8 cellular contexts compared by ENCODE assay signal in the genomic region with DNA sequence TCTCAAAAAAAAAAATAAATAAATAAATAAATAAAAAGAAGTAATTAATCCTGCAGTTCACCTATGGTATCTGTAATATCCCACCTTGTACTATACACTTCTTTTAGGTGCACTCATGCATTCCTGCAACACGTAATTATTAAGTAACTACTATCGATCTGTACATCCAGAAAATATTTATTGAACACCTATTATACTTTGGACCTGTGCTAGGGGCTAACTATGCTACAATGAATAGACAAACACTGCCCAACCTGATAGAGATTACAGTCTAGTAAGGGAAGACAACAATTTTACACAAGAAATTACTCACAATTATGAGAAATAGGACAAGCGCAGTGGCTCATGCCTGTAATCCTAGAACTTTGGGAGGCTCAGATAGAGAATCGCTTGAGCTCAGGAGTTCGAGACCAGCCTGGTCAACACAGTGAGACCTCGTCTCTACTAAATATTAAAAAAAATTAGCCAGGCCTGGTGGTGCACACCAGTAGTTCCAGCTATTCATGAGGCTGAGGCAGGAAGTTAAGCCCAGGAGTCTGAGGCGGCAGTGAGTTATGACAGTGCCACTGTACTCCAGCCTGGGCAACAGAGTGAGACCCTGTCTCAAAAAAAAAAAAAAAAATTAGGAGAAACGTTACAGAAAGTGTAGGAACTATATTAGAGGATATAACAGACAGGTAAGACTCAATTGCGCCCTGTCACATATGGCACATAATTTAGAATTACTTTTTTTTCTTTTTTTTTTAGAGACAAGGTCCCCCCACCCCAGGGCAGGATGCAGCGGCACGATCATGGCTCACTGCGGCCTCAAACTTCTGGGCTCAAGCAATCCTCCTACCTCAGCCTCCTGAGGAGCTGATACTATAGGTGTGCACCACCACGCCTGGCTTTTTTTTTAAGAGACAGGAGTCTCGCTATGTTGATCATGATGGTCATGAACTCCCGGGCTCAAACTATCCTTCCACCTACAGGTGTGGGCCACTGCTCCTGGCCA. TPM values are rescaled to one million over a fixed set of nuclear protein-coding genes. Genes with fewer than 3 reads are reported as not detected.
DNase-seq lines count a peak whose midpoint lies in the region; ATAC-seq and TF ChIP-seq lines count a peak whose summit lies in the region.

No MANE protein-coding gene starts in this region.

- no peaks in the 10 kb centered on the region for H3K4me1 ChIP-seq in A673 (ENCODE audit: insufficient read depth, low read length, poor library complexity, severe bottlenecking)
- no peaks in the 10 kb centered on the region for H3K4me1 ChIP-seq in HUES48 (ENCODE audit: control insufficient read depth, insufficient read depth, low read length)
- peaks cover 19% of the 10 kb centered on the region for H3K4me1 ChIP-seq in muscle layer of colon (ENCODE audit: insufficient read depth, low read length)

- H3K4me1 Mint-ChIP-seq in MCF 10A (ENCODE audit: insufficient read depth, unreplicated experiment): peaks cover 10% of the 10 kb centered on the region

- H3K9ac ChIP-seq in HUES48 (ENCODE audit: low read depth, low read length): no peak overlapping the region
- H3K9ac ChIP-seq in muscle layer of colon (ENCODE audit: low read length): no peak overlapping the region

- no peaks in the 10 kb centered on the region for H3K9me3 Mint-ChIP-seq in MCF 10A (ENCODE audit: unreplicated experiment)

- DNase-seq in A673 (ENCODE audit: low spot score): no peak
- no peak for DNase-seq in MCF 10A (ENCODE audit: unreplicated experiment)
- no peak for DNase-seq in NCI-H2107 (lab: John Stamatoyannopoulos, UW)
- no peak for DNase-seq in NCI-H510A (lab: John Stamatoyannopoulos, UW)
- no peak for DNase-seq in NK-92 treated with Interleukin-12 subunit alpha and Interleukin-12 subunit beta, amount 100 ng/mL, for 24 hours (lab: John Stamatoyannopoulos, UW)

- H3K27ac ChIP-seq in A673 (ENCODE audit: low read depth, low read length, poor library complexity, severe bottlenecking): peak overlapping the region; percentile 71
- no peak overlapping the region for H3K27ac ChIP-seq in HUES48 (ENCODE audit: low read depth, low read length)
- no peak overlapping the region for H3K27ac ChIP-seq in muscle layer of colon (ENCODE audit: low read depth, low read length)

- no peaks in the 10 kb centered on the region for H3K27me3 ChIP-seq in A673 (replicated peaks; ENCODE audit: insufficient read depth, low read depth, low read length, poor library complexity)
- no peaks in the 10 kb centered on the region; the same call in 1 of the 2 replicates for H3K27me3 ChIP-seq in HUES48 (ENCODE audit: control insufficient read depth, insufficient read depth, low read length)
- no peaks in the 10 kb centered on the region for H3K27me3 ChIP-seq in muscle layer of colon (ENCODE audit: control insufficient read depth in 1 of 2, insufficient read depth in 2 of 2, low read length in 2 of 2)

- TF ChIP-seq CTCF in A673 (conservative IDR thresholded peaks at IDR 0.05; ENCODE audit: low read depth, low read length): no peak
- TF ChIP-seq CTCF in MCF 10A (IDR thresholded peaks at IDR 0.05; ENCODE audit: unreplicated experiment): no peak

- CTCF ChIA-PET in A673 (lab: Charles Lee): no interaction called here
- CTCF ChIA-PET in MCF 10A (lab: Yijun Ruan, JAX): interaction anchor here (0.6 to 2.0 kb wide), 6 partner anchors 35 to 1302 kb away, joined by 3 to 7 read pairs (median 4); no protein-coding TSS in a partner anchor

- intact Hi-C loops in A673 (cut with micrococcal nuclease; ENCODE audit: unreplicated experiment) (loop anchor here (2.0 kb wide), 1 partner anchor 52 kb away; no protein-coding TSS in a partner anchor), MCF 10A (cut with micrococcal nuclease) (no loop called here)

- no peak for ATAC-seq in GM19351 (IDR thresholded peaks at IDR 0.05; ENCODE audit: unreplicated experiment)

- peak overlapping the region; percentile 91 for H3K27ac Mint-ChIP-seq in MCF 10A (ENCODE audit: low read depth, unreplicated experiment)

- peak overlapping the region; percentile 91 for H3K4me3 Mint-ChIP-seq in MCF 10A (ENCODE audit: unreplicated experiment)

- H3K9me3 ChIP-seq in A673 (ENCODE audit: low read depth, low read length, poor library complexity, severe bottlenecking) (no peaks in the 10 kb centered on the region), HUES48 (ENCODE audit: control insufficient read depth, insufficient read depth, low read length) (no peaks in the 10 kb centered on the region), muscle layer of colon (ENCODE audit: low read length) (no peaks in the 10 kb centered on the region)

- POLR2A ChIA-PET in A673 (lab: Charles Lee; ENCODE audit: low non-redundant PET) (interaction anchor here (0.6 kb wide), 1 partner anchor 11 kb away, joined by 4 read pairs; no protein-coding TSS in a partner anchor), MCF 10A (lab: Yijun Ruan, JAX) (interaction anchor here (0.6 to 5.1 kb wide), 9 partner anchors 14 to 1616 kb away, joined by 3 to 38 read pairs (median 4); a partner anchor contains a TSS)

- peaks cover 6% of the 10 kb centered on the region for H3K27me3 Mint-ChIP-seq in MCF 10A (ENCODE audit: insufficient read depth, unreplicated experiment)

- H3K36me3 Mint-ChIP-seq in MCF 10A (ENCODE audit: insufficient read depth, unreplicated experiment): peaks cover 5% of the 10 kb centered on the region

- H3K4me3 ChIP-seq in A673 (ENCODE audit: low read depth, low read length, poor library complexity, severe bottlenecking) (peak overlapping the region; percentile 53), HUES48 (ENCODE audit: low read depth, low read length) (peak overlapping the region; percentile 82), muscle layer of colon (ENCODE audit: low read depth in 1 of 2, low read length in 2 of 2) (peak overlapping the region; percentile 39 to 89)

- no TSS peak for BruUV-seq in A673 (replicated peaks; lab: Mats Ljungman, UMichigan)
- BruUV-seq in MCF 10A (replicated peaks; lab: Mats Ljungman, UMichigan): no TSS peak

- no peaks in the 10 kb centered on the region for H3K36me3 ChIP-seq in A673 (ENCODE audit: insufficient read depth, low read length, poor library complexity, severe bottlenecking)
- no peaks in the 10 kb centered on the region for H3K36me3 ChIP-seq in HUES48 (ENCODE audit: control insufficient read depth, insufficient read depth, low read length)
- no peaks in the 10 kb centered on the region for H3K36me3 ChIP-seq in muscle layer of colon (ENCODE audit: insufficient read depth, low read length)

RNA-seq across cellular contexts. Expression of a gene that starts 1.2 kb away (rescaled TPM):
- total RNA-seq in A673 (2021) (19.7 and 21.1 TPM in 2 replicates), MCF 10A (2022) (16.5 and 18.4 TPM in 2 replicates)
